Comparison of ENCODE assay signal across 8 cellular contexts in genomic region chr16:88534731-88535141, GRCh38. TPM values are rescaled to one million over a fixed set of nuclear protein-coding genes. Genes with fewer than 3 reads are reported as not detected.
DNase-seq lines count a peak whose midpoint lies in the region; ATAC-seq and TF ChIP-seq lines count a peak whose summit lies in the region.

No MANE protein-coding gene starts in this region.

- H3K27me3 Mint-ChIP-seq in activated T-cell treated with anti-CD3 and anti-CD28 coated beads, Interleukin-2, amount 50 U/mL, for 4 hours (ENCODE audit: low read depth): peaks cover 6% of the 10 kb centered on the region

- H3K4me1 Mint-ChIP-seq in activated T-cell treated with anti-CD3 and anti-CD28 coated beads, Interleukin-2, amount 50 U/mL, for 4 hours (ENCODE audit: low read depth): peaks cover 11% of the 10 kb centered on the region

- peak overlapping the region; percentile 77 for H3K4me3 Mint-ChIP-seq in activated T-cell treated with anti-CD3 and anti-CD28 coated beads, Interleukin-2, amount 50 U/mL, for 4 hours

- no peaks in the 10 kb centered on the region for H3K36me3 Mint-ChIP-seq in activated T-cell treated with anti-CD3 and anti-CD28 coated beads, Interleukin-2, amount 50 U/mL, for 4 hours (ENCODE audit: insufficient read depth)

- peak overlapping the region; percentile 57 to 63 (median 60) for H3K4me3 ChIP-seq in gastrocnemius medialis

- intact Hi-C loops in gastrocnemius medialis (cut with DNase I; ENCODE audit: low total_unique reads): loop anchor here (1.0 to 5.0 kb wide), 3 partner anchors 36 to 583 kb away; partner anchors contain the start of genes BANP and ZC3H18

- no peak for TF ChIP-seq POLR2A in gastrocnemius medialis (IDR thresholded peaks at IDR 0.05)

- no peaks in the 10 kb centered on the region for H3K36me3 ChIP-seq in gastrocnemius medialis

- DNase-seq in DMS53 (lab: John Stamatoyannopoulos, UW) (peak; percentile 70), DMS53 treated with DMSO at 0.1 percent for 48 hours (lab: John Stamatoyannopoulos, UW; ENCODE audit: unreplicated experiment) (no peak), HT-29 (ENCODE audit: low spot score) (peak; percentile 47), germinal center (ENCODE audit: low spot score) (peak; percentile 44), gastrocnemius medialis (peak in 1 of 2 donors; percentile 54), NCI-H2107 treated with DMSO at 0.1 percent for 48 hours (lab: John Stamatoyannopoulos, UW; ENCODE audit: unreplicated experiment) (no peak), ecto neural progenitor cell (ENCODE audit: low spot score) (no peak)
- peak; percentile 24 for DNase-seq in activated T-cell treated with anti-CD3 and anti-CD28 coated beads, Interleukin-2, amount 50 U/mL, for 4 hours

- ATAC-seq in activated T-cell treated with anti-CD3 and anti-CD28 coated beads, Interleukin-2, amount 50 U/mL, for 4 hours: peak; percentile 6 to 26
- peak; percentile 13 to 43 for ATAC-seq in gastrocnemius medialis

- peaks cover 4 to 9% (median 8%) of the 10 kb centered on the region in 3 donors for H3K27me3 ChIP-seq in gastrocnemius medialis

- peak overlapping the region in 3 of 4 donors; percentile 65 to 71 (median 66) for H3K27ac ChIP-seq in gastrocnemius medialis

- peaks cover 7 to 25% of the 10 kb centered on the region in 2 donors for H3K4me1 ChIP-seq in gastrocnemius medialis

- in situ Hi-C loops in gastrocnemius medialis (cut with MboI; ENCODE audit: low sequenced_read_pairs in 4 of 4): no loop called here

- H3K9me3 ChIP-seq in gastrocnemius medialis: no peaks in the 10 kb centered on the region

- H3K9me3 Mint-ChIP-seq in activated T-cell treated with anti-CD3 and anti-CD28 coated beads, Interleukin-2, amount 50 U/mL, for 4 hours: no peaks in the 10 kb centered on the region

- no peak for TF ChIP-seq CTCF in gastrocnemius medialis (IDR thresholded peaks at IDR 0.05 in 4 of 5, conservative IDR thresholded peaks at IDR 0.05 in 1 of 5)

RNA-seq across cellular contexts. Expression of gene ZC3H18, which starts 35.5 kb away (rescaled TPM):
- total RNA-seq in HT-29 (2014; rRNA removed; shearing (Covaris generic)): 20.2 and 28.9 TPM in 2 replicates
- total RNA-seq in activated T-cell treated with anti-CD3 and anti-CD28 coated beads, Interleukin-2, amount 50 U/mL, for 4 hours: 100 to 1,000 TPM; 117 to 122 (median 118) TPM
- 10 to 100 TPM; 10.9 to 20.5 (median 18.4) TPM for total RNA-seq in gastrocnemius medialis

Comparison
In these comparisons a context has a peak if more than half of its experiments do, and no peak if none do; other contexts are left out.
1. DNase-seq: peak in DMS53 (single experiment), HT-29 (single experiment), activated T-cell treated with anti-CD3 and anti-CD28 coated beads, Interleukin-2, amount 50 U/mL, for 4 hours (single experiment) and germinal center (single experiment); none in DMS53 treated with DMSO at 0.1 percent for 48 hours (single experiment), NCI-H2107 treated with DMSO at 0.1 percent for 48 hours (single experiment) and ecto neural progenitor cell (single experiment).